ENCODE assay signal across 24 cellular contexts in genomic region chr9:137836831-137837241, GRCh38. TPM values are rescaled to one million over a fixed set of nuclear protein-coding genes. Genes with fewer than 3 reads are reported as not detected.
DNase-seq lines count a peak whose midpoint lies in the region; ATAC-seq and TF ChIP-seq lines count a peak whose summit lies in the region.
"Had no signal": no experiment of that assay in that cellular context is flagged by ENCODE, and none has a peak within 500 bp of the region (broad histone marks: within the 10 kb centered on the region; RNA-seq: fewer than 3 reads in every experiment).

No MANE protein-coding gene starts in this region.

- ATAC-seq in GM23338 (peak; percentile 66), GM18907 (IDR thresholded peaks at IDR 0.05; ENCODE audit: unreplicated experiment) (no peak)
- ATAC-seq: activated CD8-positive, alpha-beta T cell treated with anti-CD3 and anti-CD28 coated beads, Interleukin-2, amount 10 ng/mL, durations not matched to agents 7 days and 5 days; effector memory CD8-positive, alpha-beta T cell had no signal

- H3K27me3 ChIP-seq in GM23338 (ENCODE audit: insufficient read depth) (no peaks in the 10 kb centered on the region), SJCRH30 (no peaks in the 10 kb centered on the region), adrenal gland (no peaks in the 10 kb centered on the region), MM.1S (replicated peaks; ENCODE audit: insufficient read depth, low read length) (no peaks in the 10 kb centered on the region)
- H3K27me3 ChIP-seq: ascending aorta, neutrophil, uterus had no signal

- no peak overlapping the region for H3K27ac ChIP-seq in GM23338 (ENCODE audit: low read depth)
- H3K27ac ChIP-seq in SJCRH30: no peak overlapping the region
- H3K27ac ChIP-seq in adrenal gland: no peak overlapping the region
- no peak overlapping the region for H3K27ac ChIP-seq in MM.1S (ENCODE audit: low read length)
- H3K27ac ChIP-seq: ascending aorta, neutrophil, uterus had no signal

- no peaks in the 10 kb centered on the region; the same call in 2 of the 3 replicates for H3K4me1 Mint-ChIP-seq in GM23338
- H3K4me1 Mint-ChIP-seq: CD14-positive monocyte had no signal

- H3K9me3 ChIP-seq in SJCRH30 (replicated peaks): no peaks in the 10 kb centered on the region
- H3K9me3 ChIP-seq in adrenal gland (replicated peaks in 1 of 3): no peaks in the 10 kb centered on the region
- H3K9me3 ChIP-seq in MM.1S (replicated peaks; ENCODE audit: insufficient read depth, low read length): no peaks in the 10 kb centered on the region
- H3K9me3 ChIP-seq: mucosa of descending colon, neutrophil, uterus had no signal

- H3K9me2 ChIP-seq in GM23338 (ENCODE audit: insufficient read depth) (no peaks in the 10 kb centered on the region), MM.1S (replicated peaks; ENCODE audit: insufficient read depth, low read length) (no peaks in the 10 kb centered on the region)

- H3K9me3 Mint-ChIP-seq in GM23338: no peaks in the 10 kb centered on the region
- H3K9me3 Mint-ChIP-seq: activated naive CD4-positive, alpha-beta T cell treated with anti-CD3 and anti-CD28 coated beads for 36 hours; activated T-cell treated with anti-CD3 and anti-CD28 coated beads, Interleukin-2, amount 50 U/mL, for 4 hours; effector memory CD8-positive, alpha-beta T cell had no signal

- H3K9ac ChIP-seq in MM.1S (ENCODE audit: low read length): no peak overlapping the region

- no peaks in the 10 kb centered on the region; the same call in 1 of the 2 replicates for H3F3A ChIP-seq in GM23338 (replicated peaks; ENCODE audit: low read depth)
- no peaks in the 10 kb centered on the region for H3F3A ChIP-seq in MM.1S (ENCODE audit: insufficient read depth, low read length)

- H3K36me3 ChIP-seq in GM23338 (ENCODE audit: insufficient read depth) (peaks cover 7% of the 10 kb centered on the region; the same call in 1 of the 2 replicates), SJCRH30 (peaks cover 26% of the 10 kb centered on the region), adrenal gland (replicated peaks in 1 of 2) (peaks cover 0 to 44% of the 10 kb centered on the region in 2 donors), MM.1S (replicated peaks; ENCODE audit: insufficient read depth, low read length) (no peaks in the 10 kb centered on the region)
- H3K36me3 ChIP-seq: uterus had no signal

- H3K4me3 Mint-ChIP-seq in GM23338: no peak overlapping the region
- H3K4me3 Mint-ChIP-seq: activated CD8-positive, alpha-beta T cell treated with anti-CD3 and anti-CD28 coated beads, Interleukin-2, amount 10 ng/mL, durations not matched to agents 7 days and 5 days; activated naive CD4-positive, alpha-beta T cell treated with anti-CD3 and anti-CD28 coated beads for 36 hours; activated T-cell treated with anti-CD3 and anti-CD28 coated beads, Interleukin-2, amount 50 U/mL, for 4 hours; CD14-positive monocyte; effector memory CD8-positive, alpha-beta T cell had no signal

- H3K4me3 ChIP-seq in GM23338: no peak overlapping the region
- no peak overlapping the region for H3K4me3 ChIP-seq in SJCRH30
- no peak overlapping the region for H3K4me3 ChIP-seq in adrenal gland
- H3K4me3 ChIP-seq in MM.1S (ENCODE audit: low read length): no peak overlapping the region
- H3K4me3 ChIP-seq: ascending aorta, mucosa of descending colon, uterus had no signal

- TF ChIP-seq CTCF in GM23338 (conservative IDR thresholded peaks at IDR 0.05; ENCODE audit: low read depth in 2 of 2) (peak; percentile 26 to 34; a peak in 3 of 4 replicates), adrenal gland (IDR thresholded peaks at IDR 0.05) (no peak), MM.1S (IDR thresholded peaks at IDR 0.05; ENCODE audit: low read length) (no peak)

- peak; percentile 28 for DNase-seq in 8988T
- DNase-seq in GM23338 (ENCODE audit: low spot score): peak; percentile 49
- DNase-seq in SJCRH30: peak; percentile 75
- peak; percentile 10 for DNase-seq in left kidney (ENCODE audit: low read depth, low spot score)
- no peak for DNase-seq in adrenal gland
- DNase-seq in MM.1S: no peak
- no peak for DNase-seq in putamen (ENCODE audit: low spot score)
- DNase-seq: ACHN; activated CD8-positive, alpha-beta T cell treated with anti-CD3 and anti-CD28 coated beads, Interleukin-2, amount 10 ng/mL, durations not matched to agents 7 days and 5 days; activated naive CD4-positive, alpha-beta T cell treated with anti-CD3 and anti-CD28 coated beads for 36 hours; activated T-cell treated with anti-CD3 and anti-CD28 coated beads, Interleukin-2, amount 50 U/mL, for 4 hours; DMS53; effector memory CD8-positive, alpha-beta T cell; GOT3; mucosa of descending colon; OCI-M1; uterus had no signal

- H3K4me2 ChIP-seq in GM23338 (no peak overlapping the region), MM.1S (ENCODE audit: low read depth, low read length) (no peak overlapping the region)

- WGBS in adrenal gland, 4 donors: 70 to 80% (median 76%) methylated on average over 1 to 12 of the region's 12 CpGs

- TF ChIP-seq POLR2A in adrenal gland (IDR thresholded peaks at IDR 0.05): no peak

- no peaks in the 10 kb centered on the region; the same call in 1 of the 2 replicates for H3K4me1 ChIP-seq in GM23338 (ENCODE audit: insufficient read depth)
- H3K4me1 ChIP-seq in SJCRH30: peaks cover 9% of the 10 kb centered on the region
- no peaks in the 10 kb centered on the region for H3K4me1 ChIP-seq in adrenal gland (replicated peaks in 1 of 2)
- no peaks in the 10 kb centered on the region for H3K4me1 ChIP-seq in MM.1S (ENCODE audit: low read length)
- H3K4me1 ChIP-seq: ascending aorta, uterus had no signal

- H3K36me3 Mint-ChIP-seq in GM23338 (ENCODE audit: low read depth): peaks cover 25% of the 10 kb centered on the region

- intact Hi-C loops in adrenal gland (cut with DNase I): no loop called here

- H3K27me3 Mint-ChIP-seq in GM23338 (ENCODE audit: insufficient read depth, low read depth, poor library complexity): peaks cover 5% of the 10 kb centered on the region
- H3K27me3 Mint-ChIP-seq: effector memory CD8-positive, alpha-beta T cell had no signal

- H4K20me1 ChIP-seq in GM23338 (replicated peaks; ENCODE audit: insufficient read depth) (no peaks in the 10 kb centered on the region; the same call in 1 of the 2 replicates), MM.1S (ENCODE audit: insufficient read depth, low read length) (no peaks in the 10 kb centered on the region)

- H3K27ac Mint-ChIP-seq in GM23338: no peak overlapping the region
- H3K27ac Mint-ChIP-seq: activated CD8-positive, alpha-beta T cell treated with anti-CD3 and anti-CD28 coated beads, Interleukin-2, amount 10 ng/mL, durations not matched to agents 7 days and 5 days; activated naive CD4-positive, alpha-beta T cell treated with anti-CD3 and anti-CD28 coated beads for 36 hours; CD14-positive monocyte; effector memory CD8-positive, alpha-beta T cell had no signal

- H3K79me2 ChIP-seq in GM23338 (replicated peaks; ENCODE audit: insufficient read depth): no peaks in the 10 kb centered on the region
- no peaks in the 10 kb centered on the region for H3K79me2 ChIP-seq in MM.1S (ENCODE audit: low read length)

- H2AFZ ChIP-seq in GM23338 (no peak overlapping the region), MM.1S (ENCODE audit: low read length) (no peak overlapping the region)

TF ChIP-seq in GM23338, 12 proteins besides CTCF, POLR2A, EP300 and RAD21 (continues in another document):
- TF ChIP-seq REST (IDR thresholded peaks at IDR 0.05; ENCODE audit: unreplicated experiment) (no peak), ZNF331 (CRISPR knock-in tag; IDR thresholded peaks at IDR 0.05; ENCODE audit: low read depth) (no peak), ZNF114 (CRISPR knock-in tag; IDR thresholded peaks at IDR 0.05) (no peak), EZH2 (IDR thresholded peaks at IDR 0.05; ENCODE audit: low read depth, unreplicated experiment) (no peak)

RNA-seq across cellular contexts. Expression of gene CACNA1B, which starts 40.7 kb away (rescaled TPM):
- 8.0 and 10.4 TPM in 2 replicates for total RNA-seq in GM23338 (2014; rRNA removed; shearing (Covaris generic))
- polyA plus RNA-seq in GM23338 (2016; fragmentation: Nextera tagmentation; extraction: Ambion mirVana) (1.1 and 1.2 TPM in 2 replicates), adrenal gland (1 to 10 TPM; 1.1 to 4.9 (median 1.7) TPM)
- 0.02 TPM in 1 of 2 replicates, not detected in the other for total RNA-seq in SJCRH30 (2014; rRNA removed; shearing (Covaris generic))
- total RNA-seq in adrenal gland: 1 to 10 TPM in 3 of 8 donors, under 1 TPM in 4, not detected in 1; 0.04 to 3.8 (median 0.24) TPM
- total RNA-seq: activated CD8-positive, alpha-beta T cell treated with anti-CD3 and anti-CD28 coated beads, Interleukin-2, amount 10 ng/mL, durations not matched to agents 7 days and 5 days; ascending aorta; NCI-H460; T-helper 2 cell treated with Interferon-gamma antibody and Interleukin-4, amounts not matched to agents 100 ng/mL and 5 ng/mL, for 36 hours had no signal
- polyA plus RNA-seq: CD14-positive monocyte, liver had no signal

Comparison
In these comparisons a context has a peak if more than half of its experiments do, and no peak if none do; other contexts are left out.
1. DNase-seq: peak in 8988T (single experiment), GM23338 (single experiment), SJCRH30 (2 of 2) and left kidney (single experiment); none in adrenal gland (0 of 7), MM.1S (single experiment) and putamen (single experiment).
2. CTCF ChIP-seq: peak in GM23338 (2 of 2); none in adrenal gland (0 of 6) and MM.1S (single experiment).